ENCODE assay signal across 8 cellular contexts in genomic region chr19:40425450-40426287, GRCh38. TPM values are rescaled to one million over a fixed set of nuclear protein-coding genes. Genes with fewer than 3 reads are reported as not detected.
DNase-seq lines count a peak whose midpoint lies in the region; ATAC-seq and TF ChIP-seq lines count a peak whose summit lies in the region.

TSS of gene SERTAD1 (minus strand) at chr19:40425992. CDS start at chr19:40423546, 2,446 bp downstream.

- in situ Hi-C loops in KBM-7 (cut with MboI; ENCODE audit: low pct_unique_long_range_greater_than_20kb, low sequenced_read_pairs) = no loop called here

- H3K36me3 ChIP-seq in PC-9 (ENCODE audit: low read depth) = no peaks in the 10 kb centered on the region
- no peaks in the 10 kb centered on the region for H3K36me3 ChIP-seq in mucosa of stomach (ENCODE audit: control insufficient read depth, insufficient read depth, low read length)

- H3K4me3 Mint-ChIP-seq in activated T-cell treated with anti-CD3 and anti-CD28 coated beads, Interleukin-2, amount 50 U/mL, for 24 hours = peak within 1 kb of the TSS; percentile 90

- intact Hi-C loops in PC-9 (cut with micrococcal nuclease; ENCODE audit: unreplicated experiment) = loop anchor here (1.0 to 10.0 kb wide), 4 partner anchors 18 to 292 kb away; partner anchors contain the start of genes COQ8B and ITPKC

- H3K27me3 ChIP-seq in PC-9 (ENCODE audit: insufficient read depth, low read depth) = no peaks in the 10 kb centered on the region
- no peaks in the 10 kb centered on the region for H3K27me3 ChIP-seq in mucosa of stomach (ENCODE audit: control insufficient read depth, insufficient read depth, low read length)

- H3K9me2 ChIP-seq in PC-9 (ENCODE audit: insufficient read depth) = no peaks in the 10 kb centered on the region

- peaks cover 34% of the 10 kb centered on the region for H3K4me1 Mint-ChIP-seq in activated T-cell treated with anti-CD3 and anti-CD28 coated beads, Interleukin-2, amount 50 U/mL, for 24 hours (ENCODE audit: low read depth)

- peak within 1 kb of the TSS; percentile 99 for H3K9ac ChIP-seq in mucosa of stomach (ENCODE audit: low read length)

- H2AFZ ChIP-seq in PC-9 = peak within 1 kb of the TSS; percentile 97

- peak; percentile 99 for DNase-seq in DMS53 treated with DMSO at 0.1 percent for 48 hours (lab: John Stamatoyannopoulos, UW; ENCODE audit: unreplicated experiment)
- peak; percentile 99 for DNase-seq in KBM-7
- peak; percentile 96 to 99 for DNase-seq in PC-9
- peak; percentile 100 for DNase-seq in activated T-cell treated with anti-CD3 and anti-CD28 coated beads, Interleukin-2, amount 50 U/mL, for 24 hours
- peak; percentile 88 for DNase-seq in epithelial cell of proximal tubule (ENCODE audit: low read depth)
- DNase-seq in stimulated activated CD8-positive, alpha-beta memory T cell treated with anti-CD3 and anti-CD28 coated beads, Interleukin-7, amount 100 ng/mL, for 1 hour (ENCODE audit: low read depth in 2 of 2) = peak; percentile 100

- H3K9me3 Mint-ChIP-seq in activated T-cell treated with anti-CD3 and anti-CD28 coated beads, Interleukin-2, amount 50 U/mL, for 24 hours = no peaks in the 10 kb centered on the region

- H3K9me3 ChIP-seq in PC-9 (ENCODE audit: insufficient read depth, low read depth) (no peaks in the 10 kb centered on the region), mucosa of stomach (ENCODE audit: control insufficient read depth, low read length) (no peaks in the 10 kb centered on the region)

- H3K4me3 ChIP-seq in PC-9 (peak within 1 kb of the TSS; percentile 87), epithelial cell of proximal tubule (ENCODE audit: low read depth, low read length) (peak within 1 kb of the TSS; percentile 74), mucosa of stomach (ENCODE audit: low read length) (peak within 1 kb of the TSS; percentile 95)

- POLR2A ChIA-PET in PC-9 (lab: Charles Lee; ENCODE audit: unreplicated experiment) = interaction anchor here (0.5 to 0.8 kb wide), 14 partner anchors 11 to 1373 kb away, joined by 3 to 12 read pairs (median 6); partner anchors contain the start of genes ACTMAP and BLVRB

- peaks cover 28% of the 10 kb centered on the region for H3K79me2 ChIP-seq in PC-9 (ENCODE audit: low read depth)

- TF ChIP-seq CTCF in PC-9 (conservative IDR thresholded peaks at IDR 0.05) (peak; percentile 81), epithelial cell of proximal tubule (conservative IDR thresholded peaks at IDR 0.05; ENCODE audit: low read depth, low read length) (peak; percentile 57)

- no peaks in the 10 kb centered on the region for H3K27me3 Mint-ChIP-seq in activated T-cell treated with anti-CD3 and anti-CD28 coated beads, Interleukin-2, amount 50 U/mL, for 24 hours

- H3K27ac Mint-ChIP-seq in activated T-cell treated with anti-CD3 and anti-CD28 coated beads, Interleukin-2, amount 50 U/mL, for 24 hours = peak within 1 kb of the TSS; percentile 96

- peaks cover 27% of the 10 kb centered on the region for H3K36me3 Mint-ChIP-seq in activated T-cell treated with anti-CD3 and anti-CD28 coated beads, Interleukin-2, amount 50 U/mL, for 24 hours (ENCODE audit: low read depth)

- peak within 1 kb of the TSS; percentile 92 for H3K27ac ChIP-seq in PC-9

- peaks cover 5% of the 10 kb centered on the region; the same call in 1 of the 2 replicates for H3F3A ChIP-seq in PC-9 (ENCODE audit: insufficient read depth, low read depth)

- peak; percentile 73 for ATAC-seq in GM21619 (IDR thresholded peaks at IDR 0.05; ENCODE audit: unreplicated experiment)

- CTCF ChIA-PET in PC-9 (lab: Charles Lee) = interaction anchor here (1.0 kb wide), 1 partner anchor 120 kb away, joined by 3 read pairs; no protein-coding TSS in a partner anchor

- H3K4me1 ChIP-seq in PC-9 (replicated peaks; ENCODE audit: insufficient read depth) (peaks cover 12% of the 10 kb centered on the region), mucosa of stomach (ENCODE audit: control insufficient read depth, insufficient read depth, low read length) (peaks cover 25% of the 10 kb centered on the region)

- BruUV-seq in PC-9 (replicated peaks; lab: Mats Ljungman, UMichigan) = no TSS peak

- peak within 1 kb of the TSS; percentile 98 for H3K4me2 ChIP-seq in PC-9

- no peaks in the 10 kb centered on the region for H4K20me1 ChIP-seq in PC-9 (ENCODE audit: insufficient read depth)

RNA-seq across cellular contexts. Expression of gene SERTAD1, which starts in this region (rescaled TPM):
- total RNA-seq in PC-9 (2021) (7.8 and 8.5 TPM in 2 replicates), epithelial cell of proximal tubule (14.2 and 14.5 TPM in 2 replicates)

Comparison
In these comparisons a context has a peak if more than half of its experiments do, and no peak if none do; other contexts are left out.
1. Peak in every context shown above with its lines: DNase-seq, ATAC-seq, H3K4me3 ChIP-seq and H3K27ac ChIP-seq.